ENCODE assay signal across 8 cellular contexts in the genomic region with DNA sequence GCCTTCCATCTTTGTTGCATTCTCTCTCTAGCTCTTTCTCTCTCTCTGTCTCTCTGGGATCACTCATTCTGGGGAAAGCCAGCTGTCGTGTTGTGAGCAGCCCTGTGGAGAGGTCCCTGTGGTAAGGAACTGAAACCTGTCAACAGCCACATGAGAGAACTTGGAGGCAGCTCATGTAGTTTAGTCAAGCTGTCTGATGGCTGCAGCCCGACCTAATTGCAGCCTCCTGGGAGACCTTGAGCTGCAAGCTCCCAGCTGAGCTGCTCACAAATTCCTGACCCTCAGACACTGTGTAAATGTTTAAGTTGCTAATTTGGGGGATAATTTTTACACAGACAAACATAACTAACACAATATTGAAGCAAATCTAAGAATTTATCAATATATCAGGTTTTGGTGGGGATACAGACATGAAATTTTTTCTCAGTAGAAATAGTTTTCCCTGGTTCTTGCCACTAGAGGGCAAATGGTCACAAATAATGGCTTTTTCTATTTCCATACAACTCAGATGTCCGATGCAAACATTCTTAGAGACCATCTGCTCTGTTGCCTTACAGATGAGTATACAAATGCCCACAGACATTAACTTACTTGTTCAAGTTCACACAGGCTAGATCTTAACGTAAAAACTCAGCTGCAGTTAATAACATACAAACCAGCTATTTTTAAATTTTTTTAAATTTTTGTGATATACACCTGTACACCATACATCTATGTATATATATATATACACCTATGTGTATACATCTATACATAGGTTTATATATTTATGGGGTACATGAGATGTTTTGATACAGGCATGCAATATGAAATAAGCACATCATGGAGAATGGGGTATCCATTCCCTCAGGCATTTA.
DNase-seq lines count a peak whose midpoint lies in the region; ATAC-seq and TF ChIP-seq lines count a peak whose summit lies in the region.

No MANE protein-coding gene starts in this region.

- H3K27ac Mint-ChIP-seq in nephron = peak overlapping the region; percentile 1 to 6 (median 4)

- DNase-seq in CD1c-positive myeloid dendritic cell (ENCODE audit: extremely low spot score) (peak; percentile 52), NCI-H128 (lab: John Stamatoyannopoulos, UW; ENCODE audit: unreplicated experiment) (peak; percentile 53), SKM-1 (lab: John Stamatoyannopoulos, UW; ENCODE audit: unreplicated experiment) (peak; percentile 2), erythroblast (lab: John Stamatoyannopoulos, UW) (peak; percentile 42 to 59)
- no peak for DNase-seq in effector CD8-positive, alpha-beta T cell (lab: John Stamatoyannopoulos, UW)

- peaks cover 5% of the 10 kb centered on the region for H3K9me3 Mint-ChIP-seq in nephron

- peaks cover 32% of the 10 kb centered on the region for H3K4me1 Mint-ChIP-seq in nephron

- no peak for TF ChIP-seq POLR2A in erythroblast (IDR thresholded peaks at IDR 0.05; ENCODE audit: low read length)

- H3K27me3 Mint-ChIP-seq in nephron (ENCODE audit: low read depth) = peaks cover 4% of the 10 kb centered on the region

- ATAC-seq in GM18858 (IDR thresholded peaks at IDR 0.05; ENCODE audit: unreplicated experiment) (peak; percentile 95), HG02885 (IDR thresholded peaks at IDR 0.05; ENCODE audit: poor library complexity, unreplicated experiment) (peak; percentile 98)

- H3K4me3 Mint-ChIP-seq in nephron = peak overlapping the region in 1 of 3 experiments; percentile 4

- no peaks in the 10 kb centered on the region for H3K36me3 Mint-ChIP-seq in nephron (ENCODE audit: low read depth)

- TF ChIP-seq CTCF in nephron (IDR thresholded peaks at IDR 0.05; ENCODE audit: unreplicated experiment in 3 of 3) = peak; percentile 69 to 86 (median 82)
